ENCODE assay signal across 21 cellular contexts in the genomic region with DNA sequence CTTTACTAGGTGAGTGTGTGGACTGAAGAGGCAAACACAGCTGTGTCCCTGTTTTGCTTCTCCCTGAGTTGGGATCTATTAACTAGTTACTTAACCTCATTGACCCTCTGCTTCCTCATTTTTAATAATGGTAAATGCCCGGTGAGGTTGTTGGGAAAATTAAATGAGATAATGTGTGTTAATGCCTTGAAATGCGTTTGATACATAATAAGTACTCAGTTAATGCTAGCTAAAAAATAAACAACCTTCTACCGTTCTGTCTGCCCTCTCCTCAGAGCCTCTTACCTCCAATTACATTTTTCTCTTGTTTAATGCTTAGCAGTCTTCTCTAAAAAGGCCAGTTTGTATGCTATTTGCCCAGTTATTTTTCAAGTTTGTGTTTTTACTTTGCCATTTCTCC.
"Had no signal": no experiment of that assay in that cellular context is flagged by ENCODE, and none has a peak within 500 bp of the region (broad histone marks: within the 10 kb centered on the region; RNA-seq: fewer than 3 reads in every experiment).

No MANE protein-coding gene starts in this region.

- DNase-seq: effector CD8-positive, alpha-beta T cell; endodermal cell; foreskin fibroblast; gastrocnemius medialis; head of caudate nucleus; left ventricle myocardium superior; lower lobe of right lung; natural killer cell; right lobe of liver; small intestine; stimulated activated CD4-positive, alpha-beta T cell treated with anti-CD3 and anti-CD28 coated beads, Interleukin-15, amount 100 ng/mL, for 24 hours; stimulated activated CD4-positive, alpha-beta T cell treated with anti-CD3 and anti-CD28 coated beads, Interleukin-2, amount 100 ng/mL, for 48 hours; stimulated activated naive B cell treated with anti-CD40 and anti-IgM and Interleukin-4, amounts not matched to agents 10 μg/mL and 1 μg/mL and 100 μg/mL, for 72 hours; stomach; thyroid gland; trophoblast cell had no signal

- H3K27ac Mint-ChIP-seq: dendritic cell treated with granulocyte-macrophage colony-stimulating factor and Interleukin-4, amounts not matched to agents 40 ng/mL and 50 ng/mL, for 4 days; endodermal cell; progenitor cell of endocrine pancreas; stimulated activated naive B cell treated with anti-CD40 and anti-IgM and Interleukin-4, amounts not matched to agents 10 μg/mL and 1 μg/mL and 100 μg/mL, for 72 hours had no signal

- H3K36me3 Mint-ChIP-seq: natural killer cell had no signal

- H3K4me1 Mint-ChIP-seq: endodermal cell; stimulated activated naive B cell treated with anti-CD40 and anti-IgM and Interleukin-4, amounts not matched to agents 10 μg/mL and 1 μg/mL and 100 μg/mL, for 72 hours had no signal

- H3K4me3 Mint-ChIP-seq: dendritic cell treated with granulocyte-macrophage colony-stimulating factor and Interleukin-4, amounts not matched to agents 40 ng/mL and 50 ng/mL, for 4 days; endodermal cell; memory B cell; natural killer cell; neural crest cell; stimulated activated naive B cell treated with anti-CD40 and anti-IgM and Interleukin-4, amounts not matched to agents 10 μg/mL and 1 μg/mL and 100 μg/mL, for 72 hours had no signal

- H3K9me3 Mint-ChIP-seq: dendritic cell treated with granulocyte-macrophage colony-stimulating factor and Interleukin-4, amounts not matched to agents 40 ng/mL and 50 ng/mL, for 4 days; endodermal cell; memory B cell; natural killer cell; stimulated activated naive B cell treated with anti-CD40 and anti-IgM and Interleukin-4, amounts not matched to agents 10 μg/mL and 1 μg/mL and 100 μg/mL, for 72 hours had no signal

- ATAC-seq: esophagus mucosa; gastrocnemius medialis; left ventricle myocardium superior; lower lobe of right lung; natural killer cell; right lobe of liver; stimulated activated naive B cell treated with anti-CD40 and anti-IgM and Interleukin-4, amounts not matched to agents 10 μg/mL and 1 μg/mL and 100 μg/mL, for 72 hours had no signal

- H3K27me3 Mint-ChIP-seq: dendritic cell treated with granulocyte-macrophage colony-stimulating factor and Interleukin-4, amounts not matched to agents 40 ng/mL and 50 ng/mL, for 4 days; memory B cell; progenitor cell of endocrine pancreas had no signal
